Comparison of ENCODE assay signal across 8 cellular contexts in genomic region chr11:67119577-67120391, GRCh38. TPM values are rescaled to one million over a fixed set of nuclear protein-coding genes. Genes with fewer than 3 reads are reported as not detected.
DNase-seq lines count a peak whose midpoint lies in the region; ATAC-seq and TF ChIP-seq lines count a peak whose summit lies in the region.

No MANE protein-coding gene starts in this region.

- peaks cover 50% of the 10 kb centered on the region for H3K4me1 ChIP-seq in Caco-2
- H3K4me1 ChIP-seq in endodermal cell (ENCODE audit: control insufficient read depth, insufficient read depth, low read length): peaks cover 5% of the 10 kb centered on the region
- peaks cover 8 to 9% of the 10 kb centered on the region in 2 donors for H3K4me1 ChIP-seq in mucosa of rectum (ENCODE audit: control insufficient read depth in 2 of 2, insufficient read depth in 2 of 2, low read length in 2 of 2)
- peaks cover 0 to 39% (median 16%) of the 10 kb centered on the region in 4 donors for H3K4me1 ChIP-seq in tibial artery

- H3K4me1 Mint-ChIP-seq in Caco-2 (ENCODE audit: low read depth, unreplicated experiment) (peaks cover 16% of the 10 kb centered on the region), endodermal cell (peaks cover 18% of the 10 kb centered on the region)

- H3K9me3 ChIP-seq in Caco-2 (no peaks in the 10 kb centered on the region), endodermal cell (ENCODE audit: control insufficient read depth, low read length) (no peaks in the 10 kb centered on the region), mucosa of rectum (ENCODE audit: control insufficient read depth in 2 of 2, low read length in 2 of 2) (no peaks in the 10 kb centered on the region), tibial artery (no peaks in the 10 kb centered on the region)

- peak overlapping the region; percentile 96 for H3K27ac Mint-ChIP-seq in Caco-2 (ENCODE audit: unreplicated experiment)
- peak overlapping the region; percentile 86 for H3K27ac Mint-ChIP-seq in endodermal cell

- no peaks in the 10 kb centered on the region for H3K36me3 ChIP-seq in Caco-2 (ENCODE audit: control insufficient read depth, insufficient read depth, low read length)
- peaks cover 14% of the 10 kb centered on the region for H3K36me3 ChIP-seq in endodermal cell (ENCODE audit: control insufficient read depth, insufficient read depth, low read length)
- peaks cover 0 to 9% of the 10 kb centered on the region in 2 donors for H3K36me3 ChIP-seq in mucosa of rectum (ENCODE audit: control insufficient read depth in 2 of 2, insufficient read depth in 2 of 2, low read length in 2 of 2)
- peaks cover 0 to 6% (median 0%) of the 10 kb centered on the region in 3 donors for H3K36me3 ChIP-seq in tibial artery

- H3K4me3 ChIP-seq in Caco-2 (ENCODE audit: low read depth, low read length) (peak overlapping the region; percentile 92), endodermal cell (ENCODE audit: low read length) (peak overlapping the region; percentile 99), mucosa of rectum (ENCODE audit: low read length in 2 of 2) (peak overlapping the region; percentile 88 to 93), tibial artery (peak overlapping the region; percentile 90 to 99)

- H3K27me3 ChIP-seq in Caco-2 (replicated peaks; ENCODE audit: control insufficient read depth, insufficient read depth, low read length) (no peaks in the 10 kb centered on the region), endodermal cell (ENCODE audit: control insufficient read depth, insufficient read depth, low read length, poor library complexity, severe bottlenecking) (no peaks in the 10 kb centered on the region), mucosa of rectum (ENCODE audit: control insufficient read depth in 2 of 2, insufficient read depth in 2 of 2, low read length in 2 of 2) (no peaks in the 10 kb centered on the region), tibial artery (no peaks in the 10 kb centered on the region)

- peak; percentile 16 for ATAC-seq in GM19351 (IDR thresholded peaks at IDR 0.05; ENCODE audit: unreplicated experiment)

- H3K4me3 Mint-ChIP-seq in Caco-2 (ENCODE audit: unreplicated experiment) (peak overlapping the region; percentile 99), endodermal cell (peak overlapping the region; percentile 99)

- BruUV-seq in Caco-2 (replicated peaks; lab: Mats Ljungman, UMichigan): no TSS peak

- WGBS in endodermal cell (ENCODE audit: insufficient coverage in 1 of 2, insufficient read length in 1 of 2), 2 experiments: 0 to 1% methylated on average over 18 to 63 of the region's 63 CpGs

- H3K9me3 Mint-ChIP-seq in Caco-2 (ENCODE audit: unreplicated experiment) (no peaks in the 10 kb centered on the region), endodermal cell (no peaks in the 10 kb centered on the region)

- TF ChIP-seq CTCF in Caco-2 (IDR thresholded peaks at IDR 0.05; ENCODE audit: insufficient read depth in 1 of 2, low read depth in 1 of 2, low read length in 1 of 2, severe bottlenecking in 1 of 2, unreplicated experiment in 1 of 2) (no peak), endodermal cell (conservative IDR thresholded peaks at IDR 0.05) (peak; percentile 39), tibial artery (IDR thresholded peaks at IDR 0.05) (peak in 1 of 2 experiments; percentile 30)

- peak overlapping the region; percentile 81 for H3K27ac ChIP-seq in endodermal cell (ENCODE audit: low read depth, low read length)
- H3K27ac ChIP-seq in mucosa of rectum (ENCODE audit: low read depth in 2 of 2, low read length in 2 of 2): peak overlapping the region; percentile 90 to 92
- peak overlapping the region; percentile 95 to 99 for H3K27ac ChIP-seq in tibial artery

- intact Hi-C loops in Caco-2 (cut with micrococcal nuclease; ENCODE audit: unreplicated experiment) (loop anchor here (2.0 to 10.0 kb wide), 6 partner anchors 37 to 385 kb away; partner anchors contain the start of genes CDK2AP2, PC and PITPNM1), tibial artery (cut with DNase I; ENCODE audit: low total_unique reads) (no loop called here)

- H3K27me3 Mint-ChIP-seq in Caco-2 (ENCODE audit: insufficient read depth, unreplicated experiment): no peaks in the 10 kb centered on the region
- no peaks in the 10 kb centered on the region for H3K27me3 Mint-ChIP-seq in endodermal cell (ENCODE audit: insufficient read depth)

- POLR2A ChIA-PET in Caco-2 (lab: Charles Lee): interaction anchor here (0.6 to 2.2 kb wide), 7 partner anchors 9 to 169 kb away, joined by 3 to 17 read pairs (median 3); no protein-coding TSS in a partner anchor

- peak overlapping the region; percentile 78 for H3K9ac ChIP-seq in endodermal cell (ENCODE audit: extremely low read depth, low read length, poor library complexity, severe bottlenecking)
- H3K9ac ChIP-seq in mucosa of rectum (ENCODE audit: low read depth in 1 of 2, low read length in 2 of 2): peak overlapping the region; percentile 88 to 92

- H3K36me3 Mint-ChIP-seq in Caco-2 (ENCODE audit: insufficient read depth, unreplicated experiment) (peaks cover 54% of the 10 kb centered on the region), endodermal cell (ENCODE audit: low read depth) (peaks cover 13% of the 10 kb centered on the region)

- CTCF ChIA-PET in Caco-2 (lab: Charles Lee): interaction anchor here (0.5 to 1.7 kb wide), 26 partner anchors 9 to 561 kb away, joined by 3 to 10 read pairs (median 4); partner anchors contain the start of gene SSH3

- DNase-seq in Caco-2: peak; percentile 55 to 74
- DNase-seq in HK-2 (ENCODE audit: unreplicated experiment): peak; percentile 27
- DNase-seq in activated CD4-positive, alpha-beta T cell treated with anti-CD3 and anti-CD28 coated beads for 48 hours: peak; percentile 48
- peak; percentile 61 for DNase-seq in endodermal cell
- peak; percentile 30 to 66 for DNase-seq in tibial artery
- no peak for DNase-seq in NCI-H2029 treated with DMSO at 0.1 percent for 48 hours (lab: John Stamatoyannopoulos, UW)

RNA-seq across cellular contexts. Expression of gene KDM2A, which starts 0.7 kb away (rescaled TPM):
- total RNA-seq in Caco-2 (2022) (122 and 134 TPM in 2 replicates), endodermal cell (10 to 100 TPM; 59.4 to 75.4 TPM)
- polyA plus RNA-seq in endodermal cell (2013, experiment 1 of 2): 36.5 TPM
- polyA plus RNA-seq in endodermal cell (2013, experiment 2 of 2): 34.6 TPM
